20 cellular contexts compared by ENCODE assay signal in genomic region chr1:193520472-193520871, GRCh38.
"Had no signal": no experiment of that assay in that cellular context is flagged by ENCODE, and none has a peak within 500 bp of the region (broad histone marks: within the 10 kb centered on the region; RNA-seq: fewer than 3 reads in every experiment).

No MANE protein-coding gene starts in this region.

- H3K9me3 ChIP-seq: mucosa of descending colon, tibial nerve, vagina had no signal

- H3K4me3 ChIP-seq: mucosa of descending colon, tibial nerve, vagina had no signal

- DNase-seq: activated CD4-positive, alpha-beta memory T cell treated with anti-CD3 and anti-CD28 coated beads for 36 hours; activated T-cell treated with anti-CD3 and anti-CD28 coated beads for 4 hours; amniotic stem cell; foreskin keratinocyte; glutamatergic neuron; hippocampal formation; kidney; left ventricle myocardium superior; mesenchymal stem cell; mucosa of descending colon; naive B cell; right cardiac atrium; stimulated activated CD4-positive, alpha-beta T cell treated with anti-CD3 and anti-CD28 coated beads, Interleukin-2, amount 100 ng/mL, for 24 hours; stimulated activated naive CD8-positive, alpha-beta T cell treated with anti-CD3 and anti-CD28 coated beads, Interleukin-15, Interleukin-2, amounts not matched to agents 100 U/mL and 50 U/mL, for 24 hours; substantia nigra; T-helper 2 cell had no signal

- ATAC-seq: foreskin keratinocyte; left ventricle myocardium superior; mucosa of descending colon; right cardiac atrium; stimulated activated naive CD8-positive, alpha-beta T cell treated with anti-CD3 and anti-CD28 coated beads, Interleukin-15, Interleukin-2, amounts not matched to agents 100 U/mL and 50 U/mL, for 24 hours had no signal

- H3K4me1 ChIP-seq: tibial nerve, vagina had no signal

- H3K27ac ChIP-seq: epithelial cell of prostate, foreskin keratinocyte, tibial nerve, vagina, VCaP had no signal

- H3K36me3 ChIP-seq: tibial nerve, vagina had no signal

- H3K27me3 ChIP-seq: foreskin keratinocyte, tibial nerve, vagina had no signal
